In genomic region chr16:87816507-87817100, GRCh38 we compare ENCODE assay signal across 2 cellular contexts.
TF ChIP-seq lines count a peak whose summit lies in the region.

No MANE protein-coding gene starts in this region.

TF ChIP-seq in A549, 52 proteins besides CTCF, POLR2A, EP300 and RAD21:
- TF ChIP-seq HES2 (IDR thresholded peaks at IDR 0.05) (no peak), ZNF302 (CRISPR knock-in tag; IDR thresholded peaks at IDR 0.05) (no peak), HEYL (CRISPR knock-in tag; IDR thresholded peaks at IDR 0.05) (peak; percentile 72; the same call in 1 of the 2 replicates), POLR2AphosphoS2 (conservative IDR thresholded peaks at IDR 0.05; ENCODE audit: low read length) (0 out of 2 replicates have a peak, but pooled peaks have one; percentile 69), ZSCAN20 (CRISPR knock-in tag; IDR thresholded peaks at IDR 0.05) (0 out of 2 replicates have a peak, but pooled peaks have one; percentile 45), CHD4 (IDR thresholded peaks at IDR 0.05; ENCODE audit: borderline replicate concordance) (no peak), EHF (CRISPR knock-in tag; IDR thresholded peaks at IDR 0.05) (no peak), ATOH8 (CRISPR knock-in tag; IDR thresholded peaks at IDR 0.05; ENCODE audit: low read depth) (peak; percentile 81), FOSB (CRISPR knock-in tag; IDR thresholded peaks at IDR 0.05) (0 out of 2 replicates have a peak, but pooled peaks have one; percentile 24)

TF ChIP-seq in H1, 55 proteins besides CTCF, POLR2A, EP300 and RAD21:
- no peak for TF ChIP-seq MAX (IDR thresholded peaks at IDR 0.05)
- no peak for TF ChIP-seq CHD1 (IDR thresholded peaks at IDR 0.05; ENCODE audit: low read depth, low read length)
- no peak for TF ChIP-seq RXRA (IDR thresholded peaks at IDR 0.05; ENCODE audit: insufficient read depth, low read depth, low read length)
- TF ChIP-seq SAP30 (IDR thresholded peaks at IDR 0.05; ENCODE audit: insufficient read depth, insufficient replicate concordance, low read length): no peak
- TF ChIP-seq BRCA1 (IDR thresholded peaks at IDR 0.05; ENCODE audit: low read depth, low read length): no peak
